In genomic region chr6:137303436-137303835, GRCh38 we compare ENCODE assay signal across 15 cellular contexts.
DNase-seq lines count a peak whose midpoint lies in the region; ATAC-seq and TF ChIP-seq lines count a peak whose summit lies in the region.
"Had no signal": no experiment of that assay in that cellular context is flagged by ENCODE, and none has a peak within 500 bp of the region (broad histone marks: within the 10 kb centered on the region; RNA-seq: fewer than 3 reads in every experiment).

No MANE protein-coding gene starts in this region.

- H3K36me3 ChIP-seq in CD8-positive, alpha-beta memory T cell (ENCODE audit: insufficient read depth, low read length): no peaks in the 10 kb centered on the region
- no peaks in the 10 kb centered on the region for H3K36me3 ChIP-seq in upper lobe of right lung
- H3K36me3 ChIP-seq: BLaER1 treated with 17β-estradiol and CSF1 and Interleukin-3, amounts not matched to agents 10 nM and 100 nM had no signal

- no peaks in the 10 kb centered on the region for H3K9me3 ChIP-seq in CD8-positive, alpha-beta memory T cell (ENCODE audit: low read length)
- H3K9me3 ChIP-seq in upper lobe of right lung: no peaks in the 10 kb centered on the region

- CTCF ChIA-PET in activated naive CD4-positive, alpha-beta T cell treated with anti-CD3 and anti-CD28 coated beads for 36 hours (lab: Charles Lee): no interaction called here
- CTCF ChIA-PET in CD8-positive, alpha-beta memory T cell (lab: Charles Lee): no interaction called here

- in situ Hi-C loops in astrocyte of the spinal cord (cut with HindIII; ENCODE audit: low sequenced_read_pairs): no loop called here

- TF ChIP-seq CTCF in astrocyte of the spinal cord (IDR thresholded peaks at IDR 0.05; ENCODE audit: low read depth, low read length) (no peak), fibroblast of villous mesenchyme (IDR thresholded peaks at IDR 0.05; ENCODE audit: insufficient read depth, low read depth, low read length) (no peak), upper lobe of right lung (IDR thresholded peaks at IDR 0.05) (no peak)

- H3K4me3 ChIP-seq in astrocyte of the spinal cord (ENCODE audit: low read depth, low read length) (no peak overlapping the region), fibroblast of villous mesenchyme (ENCODE audit: low read depth, low read length) (no peak overlapping the region), upper lobe of right lung (no peak overlapping the region)
- H3K4me3 ChIP-seq in CD8-positive, alpha-beta memory T cell (ENCODE audit: low read length): no peak overlapping the region
- H3K4me3 ChIP-seq: BLaER1 treated with 17β-estradiol and CSF1 and Interleukin-3, amounts not matched to agents 10 nM and 100 nM had no signal

- H3K27ac ChIP-seq in CD8-positive, alpha-beta memory T cell (ENCODE audit: low read depth, low read length): no peak overlapping the region
- no peak overlapping the region for H3K27ac ChIP-seq in upper lobe of right lung
- H3K27ac ChIP-seq: BLaER1 treated with 17β-estradiol and CSF1 and Interleukin-3, amounts not matched to agents 10 nM and 100 nM had no signal

- DNase-seq in A172 (ENCODE audit: low spot score) (peak; percentile 14), NCI-H226 (peak; percentile 33), astrocyte of the spinal cord (ENCODE audit: low read depth, low spot score) (peak; percentile 5), fibroblast of villous mesenchyme (ENCODE audit: low read depth) (peak; percentile 47), upper lobe of right lung (no peak)
- DNase-seq in activated effector memory CD4-positive, alpha-beta T cell treated with Interleukin-2 at 50 U/mL for 16 hours: no peak
- DNase-seq in activated naive CD4-positive, alpha-beta T cell treated with anti-CD3 and anti-CD28 coated beads for 36 hours: no peak
- no peak for DNase-seq in CD8-positive, alpha-beta memory T cell
- DNase-seq: 8988T; ACHN; Calu3; CD4-positive, CD25-positive, alpha-beta regulatory T cell; DMS 273 treated with DMSO at 0.1 percent for 48 hours had no signal

- no peak overlapping the region for H3K4me3 Mint-ChIP-seq in activated naive CD4-positive, alpha-beta T cell treated with anti-CD3 and anti-CD28 coated beads for 36 hours
- H3K4me3 Mint-ChIP-seq in CD8-positive, alpha-beta memory T cell: no peak overlapping the region
- H3K4me3 Mint-ChIP-seq: CD4-positive, CD25-positive, alpha-beta regulatory T cell had no signal

- no peak overlapping the region for H3K27ac Mint-ChIP-seq in activated naive CD4-positive, alpha-beta T cell treated with anti-CD3 and anti-CD28 coated beads for 36 hours
- H3K27ac Mint-ChIP-seq in CD8-positive, alpha-beta memory T cell: no peak overlapping the region
- H3K27ac Mint-ChIP-seq: CD4-positive, CD25-positive, alpha-beta regulatory T cell had no signal

- no peak for ATAC-seq in upper lobe of right lung
- ATAC-seq: HCT116 had no signal

- POLR2A ChIA-PET in CD8-positive, alpha-beta memory T cell (lab: Charles Lee): no interaction called here

- H3K4me1 ChIP-seq in CD8-positive, alpha-beta memory T cell (ENCODE audit: insufficient read depth, low read length): no peaks in the 10 kb centered on the region
- H3K4me1 ChIP-seq in upper lobe of right lung: peaks cover 3% of the 10 kb centered on the region

- intact Hi-C loops in activated naive CD4-positive, alpha-beta T cell treated with anti-CD3 and anti-CD28 coated beads for 36 hours (cut with micrococcal nuclease): no loop called here
- intact Hi-C loops in upper lobe of right lung (cut with DNase I): no loop called here

- no peaks in the 10 kb centered on the region for H3K36me3 Mint-ChIP-seq in activated naive CD4-positive, alpha-beta T cell treated with anti-CD3 and anti-CD28 coated beads for 36 hours (ENCODE audit: low read depth)
- peaks cover 0 to 5% (median 0%) of the 10 kb centered on the region in 3 donors for H3K36me3 Mint-ChIP-seq in CD8-positive, alpha-beta memory T cell
- H3K36me3 Mint-ChIP-seq: CD4-positive, CD25-positive, alpha-beta regulatory T cell had no signal

- H3K27me3 Mint-ChIP-seq in activated naive CD4-positive, alpha-beta T cell treated with anti-CD3 and anti-CD28 coated beads for 36 hours (ENCODE audit: low read depth): peaks cover 2% of the 10 kb centered on the region
- H3K27me3 Mint-ChIP-seq in CD8-positive, alpha-beta memory T cell: no peaks in the 10 kb centered on the region

- no peaks in the 10 kb centered on the region for H3K4me1 Mint-ChIP-seq in activated naive CD4-positive, alpha-beta T cell treated with anti-CD3 and anti-CD28 coated beads for 36 hours (ENCODE audit: low read depth)
- H3K4me1 Mint-ChIP-seq in CD8-positive, alpha-beta memory T cell: no peaks in the 10 kb centered on the region
- H3K4me1 Mint-ChIP-seq: CD4-positive, CD25-positive, alpha-beta regulatory T cell had no signal

- H3K9me3 Mint-ChIP-seq in activated naive CD4-positive, alpha-beta T cell treated with anti-CD3 and anti-CD28 coated beads for 36 hours: no peaks in the 10 kb centered on the region
- H3K9me3 Mint-ChIP-seq in CD8-positive, alpha-beta memory T cell: no peaks in the 10 kb centered on the region

- H3K27me3 ChIP-seq in CD8-positive, alpha-beta memory T cell (ENCODE audit: insufficient read depth, low read length, poor library complexity, severe bottlenecking): no peaks in the 10 kb centered on the region
- no peaks in the 10 kb centered on the region for H3K27me3 ChIP-seq in upper lobe of right lung
- H3K27me3 ChIP-seq: BLaER1 treated with 17β-estradiol and CSF1 and Interleukin-3, amounts not matched to agents 10 nM and 100 nM had no signal

Comparison
In these comparisons a context has a peak if more than half of its experiments do, and no peak if none do; other contexts are left out.
1. DNase-seq: peak in A172 (single experiment), NCI-H226 (single experiment), astrocyte of the spinal cord (single experiment) and fibroblast of villous mesenchyme (single experiment); none in activated effector memory CD4-positive, alpha-beta T cell treated with Interleukin-2 at 50 U/mL for 16 hours (single experiment), activated naive CD4-positive, alpha-beta T cell treated with anti-CD3 and anti-CD28 coated beads for 36 hours (single experiment), CD8-positive, alpha-beta memory T cell (0 of 5) and upper lobe of right lung (single experiment).